ENCODE assay signal across 11 cellular contexts in the genomic region with DNA sequence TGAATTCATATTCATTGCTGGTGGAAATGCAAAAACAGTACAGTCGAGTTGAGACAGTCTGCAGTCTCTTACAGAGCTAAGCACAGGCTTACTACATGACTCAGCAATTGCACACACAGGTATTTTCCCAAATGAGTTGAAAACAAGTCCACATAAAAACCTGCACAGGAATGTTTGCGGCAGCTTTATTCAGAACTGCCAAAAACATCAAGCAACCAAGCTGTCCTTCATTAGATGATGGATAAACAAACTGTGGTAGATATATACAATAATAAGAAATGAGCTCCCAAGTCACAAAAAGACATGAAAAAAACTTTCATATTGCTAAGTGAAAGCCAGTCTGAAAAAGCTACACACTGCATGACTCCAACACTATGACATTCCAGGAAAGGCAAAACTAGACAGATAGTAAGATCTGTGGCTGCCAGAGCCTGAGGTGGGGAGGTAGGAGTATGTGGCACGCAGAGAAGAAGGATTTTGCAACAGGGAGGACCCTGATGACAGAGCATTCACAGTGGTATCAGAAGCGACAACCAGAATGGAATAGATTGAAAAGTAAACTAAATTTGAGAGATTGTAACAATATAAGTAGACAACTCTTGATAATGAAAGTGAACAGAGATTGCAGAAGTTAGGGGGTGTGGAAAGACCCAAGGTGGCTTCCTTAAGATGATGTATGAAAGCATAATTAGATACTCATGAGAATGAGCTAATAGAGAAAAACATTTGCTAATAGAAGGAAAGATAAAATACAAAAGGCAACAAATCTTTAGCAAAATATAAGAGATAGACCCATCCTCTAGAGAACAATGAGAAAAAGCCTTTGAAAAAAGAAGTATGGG. TPM values are rescaled to one million over a fixed set of nuclear protein-coding genes. Genes with fewer than 3 reads are reported as not detected.
DNase-seq lines count a peak whose midpoint lies in the region; ATAC-seq and TF ChIP-seq lines count a peak whose summit lies in the region.
"Had no signal": no experiment of that assay in that cellular context is flagged by ENCODE, and none has a peak within 500 bp of the region (broad histone marks: within the 10 kb centered on the region; RNA-seq: fewer than 3 reads in every experiment).

No MANE protein-coding gene starts in this region.

- H3K27ac ChIP-seq in coronary artery: no peak overlapping the region

- H3K4me3 Mint-ChIP-seq in activated CD4-positive, alpha-beta memory T cell treated with anti-CD3 and anti-CD28 coated beads, Interleukin-2, amount 10 ng/mL, durations not matched to agents 7 days and 5 days: no peak overlapping the region
- H3K4me3 Mint-ChIP-seq: activated naive CD4-positive, alpha-beta T cell treated with anti-CD3 and anti-CD28 coated beads, Interleukin-2, amount 50 U/mL, for 24 hours; natural killer cell had no signal

- peak overlapping the region; percentile 11 for H3K4me3 ChIP-seq in coronary artery

- no peaks in the 10 kb centered on the region for H3K36me3 Mint-ChIP-seq in activated CD4-positive, alpha-beta memory T cell treated with anti-CD3 and anti-CD28 coated beads, Interleukin-2, amount 10 ng/mL, durations not matched to agents 7 days and 5 days (ENCODE audit: low read depth)
- H3K36me3 Mint-ChIP-seq: natural killer cell had no signal

- no peaks in the 10 kb centered on the region for H3K27me3 Mint-ChIP-seq in activated CD4-positive, alpha-beta memory T cell treated with anti-CD3 and anti-CD28 coated beads, Interleukin-2, amount 10 ng/mL, durations not matched to agents 7 days and 5 days
- H3K27me3 Mint-ChIP-seq: activated naive CD4-positive, alpha-beta T cell treated with anti-CD3 and anti-CD28 coated beads, Interleukin-2, amount 50 U/mL, for 24 hours had no signal

- CTCF ChIA-PET in activated CD4-positive, alpha-beta memory T cell treated with anti-CD3 and anti-CD28 coated beads, Interleukin-2, amount 10 ng/mL, durations not matched to agents 7 days and 5 days (lab: Charles Lee): interaction anchor here (0.7 to 0.8 kb wide), 2 partner anchors 9 to 757 kb away, joined by 3 to 4 read pairs; no protein-coding TSS in a partner anchor

- ATAC-seq in HG03469 (IDR thresholded peaks at IDR 0.05; ENCODE audit: unreplicated experiment) (peak; percentile 40), HG03521 (IDR thresholded peaks at IDR 0.05; ENCODE audit: unreplicated experiment) (no peak), GM19455 (IDR thresholded peaks at IDR 0.05; ENCODE audit: unreplicated experiment) (no peak)
- ATAC-seq: natural killer cell had no signal

- H3K27ac Mint-ChIP-seq in activated CD4-positive, alpha-beta memory T cell treated with anti-CD3 and anti-CD28 coated beads, Interleukin-2, amount 10 ng/mL, durations not matched to agents 7 days and 5 days: no peak overlapping the region
- H3K27ac Mint-ChIP-seq: activated naive CD4-positive, alpha-beta T cell treated with anti-CD3 and anti-CD28 coated beads, Interleukin-2, amount 50 U/mL, for 24 hours; natural killer cell had no signal

- H3K9me3 Mint-ChIP-seq in activated CD4-positive, alpha-beta memory T cell treated with anti-CD3 and anti-CD28 coated beads, Interleukin-2, amount 10 ng/mL, durations not matched to agents 7 days and 5 days: no peaks in the 10 kb centered on the region
- H3K9me3 Mint-ChIP-seq: activated naive CD4-positive, alpha-beta T cell treated with anti-CD3 and anti-CD28 coated beads, Interleukin-2, amount 50 U/mL, for 24 hours; natural killer cell had no signal

- POLR2A ChIA-PET in activated CD4-positive, alpha-beta memory T cell treated with anti-CD3 and anti-CD28 coated beads, Interleukin-2, amount 10 ng/mL, durations not matched to agents 7 days and 5 days (lab: Charles Lee): no interaction called here

- H3K4me1 Mint-ChIP-seq in activated CD4-positive, alpha-beta memory T cell treated with anti-CD3 and anti-CD28 coated beads, Interleukin-2, amount 10 ng/mL, durations not matched to agents 7 days and 5 days: no peaks in the 10 kb centered on the region
- H3K4me1 Mint-ChIP-seq: activated naive CD4-positive, alpha-beta T cell treated with anti-CD3 and anti-CD28 coated beads, Interleukin-2, amount 50 U/mL, for 24 hours had no signal

- no peak for TF ChIP-seq CTCF in coronary artery (IDR thresholded peaks at IDR 0.05)

- in situ Hi-C loops in G401 (cut with HindIII; ENCODE audit: low sequenced_read_pairs): no loop called here

- DNase-seq in G401 (ENCODE audit: low spot score): peak; percentile 18
- DNase-seq in coronary artery (ENCODE audit: low spot score): no peak
- DNase-seq in non-pigmented ciliary epithelial cell (ENCODE audit: low read depth): peak; percentile 55
- DNase-seq in 8988T: no peak
- no peak for DNase-seq in activated CD4-positive, alpha-beta memory T cell treated with anti-CD3 and anti-CD28 coated beads, Interleukin-2, amount 10 ng/mL, durations not matched to agents 7 days and 5 days
- DNase-seq: natural killer cell, NCI-H146 had no signal

RNA-seq across cellular contexts. Expression of gene TSC22D1, which starts 52.7 kb away (rescaled TPM):
- 81.2 and 87.4 TPM in 2 replicates for total RNA-seq in G401 (2014; rRNA removed; shearing (Covaris generic))
- 10 to 100 TPM in 1 of 2 experiments, 1 to 10 TPM in 1; 9.4 to 12.6 TPM for total RNA-seq in activated CD4-positive, alpha-beta memory T cell treated with anti-CD3 and anti-CD28 coated beads, Interleukin-2, amount 10 ng/mL, durations not matched to agents 7 days and 5 days

Comparison
In these comparisons a context has a peak if more than half of its experiments do, and no peak if none do; other contexts are left out.
1. DNase-seq: peak in G401 (single experiment) and non-pigmented ciliary epithelial cell (single experiment); none in coronary artery (single experiment), 8988T (single experiment) and activated CD4-positive, alpha-beta memory T cell treated with anti-CD3 and anti-CD28 coated beads, Interleukin-2, amount 10 ng/mL, durations not matched to agents 7 days and 5 days (single experiment).